ENCODE assay signal across 20 cellular contexts in genomic region chr1:219661464-219662092, GRCh38. TPM values are rescaled to one million over a fixed set of nuclear protein-coding genes. Genes with fewer than 3 reads are reported as not detected.
A peak's percentile ranks its signal among the peaks of the same experiment; 100 is the strongest.
DNase-seq lines count a peak whose midpoint lies in the region; ATAC-seq, FAIRE-seq and TF ChIP-seq lines count a peak whose summit lies in the region.
"Had no signal": no experiment of that assay in that cellular context is flagged by ENCODE, and none has a peak within 500 bp of the region (broad histone marks: within the 10 kb centered on the region; RNA-seq: fewer than 3 reads in every experiment).

No MANE protein-coding gene starts in this region.

- TF ChIP-seq POLR2A in HepG2 (IDR thresholded peaks at IDR 0.05; ENCODE audit: insufficient read depth in 1 of 2, low read depth in 2 of 2, low read length in 2 of 2) (no peak), right lobe of liver (IDR thresholded peaks at IDR 0.05) (no peak), H1 (IDR thresholded peaks at IDR 0.05; ENCODE audit: control extremely low read depth in 1 of 2, low read depth in 2 of 2, low read length in 2 of 2) (no peak), tibial nerve (IDR thresholded peaks at IDR 0.05) (no peak)

- peak; percentile 23 for DNase-seq in HepG2 (ENCODE audit: low spot score)
- no peak for DNase-seq in right lobe of liver
- DNase-seq in H1 (ENCODE audit: low read depth in 1 of 2, low spot score in 2 of 2) = no peak
- DNase-seq in tibial nerve (ENCODE audit: low spot score in 2 of 2) = no peak
- DNase-seq in 8988T = no peak
- DNase-seq in activated CD4-positive, alpha-beta T cell treated with anti-CD3 and anti-CD28 coated beads for 48 hours = no peak
- DNase-seq: activated CD4-positive, alpha-beta T cell treated with anti-CD3 and anti-CD28 coated beads for 4 hours; activated gamma-delta T cell treated with Interleukin-2 at 50 U/mL for 16 hours; NCI-H510A had no signal

- no peak overlapping the region for H3K4me2 ChIP-seq in HepG2 (ENCODE audit: low read depth, low read length)
- no peak overlapping the region; a peak in 1 of 4 replicates for H3K4me2 ChIP-seq in H1 (ENCODE audit: insufficient read depth in 1 of 2, low read depth in 2 of 2, low read length in 2 of 2)

- 6% methylated on average over 8 of the region's 8 CpGs for WGBS in HepG2 (ENCODE audit: low lambda C conversion rate)
- WGBS in right lobe of liver (ENCODE audit: insufficient coverage, low coverage, low lambda C conversion rate, missing lambda C conversion rate) = 93% methylated on average over 8 of the region's 8 CpGs
- WGBS in H1 (ENCODE audit: extremely low coverage in 1 of 2, insufficient coverage in 1 of 2, insufficient read length in 1 of 2, insufficient replicate concordance in 2 of 2, low coverage in 1 of 2, low lambda C conversion rate in 2 of 2, missing lambda C conversion rate in 1 of 2), 2 experiments = 89% methylated on average over 8 of the region's 8 CpGs; no CpG with 5 or more reads in 1 of the 2 experiments
- WGBS in tibial nerve, 2 donors = 53 to 58% methylated on average over 8 of the region's 8 CpGs

- H3K4me3 Mint-ChIP-seq in nephron = no peak overlapping the region
- H3K4me3 Mint-ChIP-seq: natural killer cell treated with Interleukin-12 subunit alpha and Interleukin-12 subunit beta and Interleukin-15 and Interleukin-18, amount 100 ng/mL, for 72 hours had no signal

- ATAC-seq in HepG2 (no peak; the same call in 2 of the 3 replicates), right lobe of liver (no peak)
- ATAC-seq in activated CD4-positive, CD25-positive, alpha-beta regulatory T cell treated with anti-CD3 and anti-CD28 coated beads, Interleukin-2, amount 50 U/mL, for 24 hours = no peak
- ATAC-seq: natural killer cell treated with Interleukin-12 subunit alpha and Interleukin-12 subunit beta and Interleukin-15 and Interleukin-18, amount 100 ng/mL, for 72 hours had no signal

- no peak overlapping the region for H2BK15ac ChIP-seq in H1 (ENCODE audit: low read length)

- no peak overlapping the region for H2AK5ac ChIP-seq in H1 (ENCODE audit: low read depth, low read length)

- no peak overlapping the region for H3K14ac ChIP-seq in H1 (ENCODE audit: insufficient read length)

- no peak overlapping the region for H4K91ac ChIP-seq in H1 (replicated peaks; ENCODE audit: insufficient read length, low read length)

- no peaks in the 10 kb centered on the region for H3K36me3 Mint-ChIP-seq in nephron (ENCODE audit: low read depth)
- H3K36me3 Mint-ChIP-seq: natural killer cell treated with Interleukin-12 subunit alpha and Interleukin-12 subunit beta and Interleukin-15 and Interleukin-18, amount 100 ng/mL, for 72 hours had no signal

- TF ChIP-seq RAD21 in HepG2 (CRISPR knock-in tag; IDR thresholded peaks at IDR 0.05) = no peak
- TF ChIP-seq RAD21 in H1 (IDR thresholded peaks at IDR 0.05 in 1 of 2, conservative IDR thresholded peaks at IDR 0.05 in 1 of 2; ENCODE audit: low read depth in 2 of 2, low read length in 2 of 2) = no peak

- no peak overlapping the region for H4K8ac ChIP-seq in H1 (ENCODE audit: extremely low read depth, insufficient read depth, low read length)

- no peaks in the 10 kb centered on the region for H3K9me3 Mint-ChIP-seq in nephron
- H3K9me3 Mint-ChIP-seq: natural killer cell treated with Interleukin-12 subunit alpha and Interleukin-12 subunit beta and Interleukin-15 and Interleukin-18, amount 100 ng/mL, for 72 hours; stimulated activated naive CD8-positive, alpha-beta T cell treated with anti-CD3 and anti-CD28 coated beads, Interleukin-15, amount 100 ng/mL, for 72 hours had no signal

- H3K79me2 ChIP-seq in HepG2 (ENCODE audit: insufficient read depth, low read length) = no peaks in the 10 kb centered on the region
- no peaks in the 10 kb centered on the region for H3K79me2 ChIP-seq in H1 (ENCODE audit: control insufficient read depth in 1 of 2, insufficient read depth in 2 of 2, low read length in 2 of 2)

- H2AFZ ChIP-seq in HepG2 (ENCODE audit: low read length) (no peak overlapping the region), H1 (ENCODE audit: low read length) (peak overlapping the region; percentile 33; the same call in 1 of the 2 replicates)

- no peak overlapping the region for H3K23ac ChIP-seq in H1 (ENCODE audit: insufficient read length)

- H3K4ac ChIP-seq in H1 (replicated peaks; ENCODE audit: insufficient read length, low read depth, low read length) = no peak overlapping the region

- H3K9me3 ChIP-seq in HepG2 (ENCODE audit: low read length) (no peaks in the 10 kb centered on the region), right lobe of liver (no peaks in the 10 kb centered on the region), H1 (ENCODE audit: insufficient read depth in 2 of 2, low read depth in 1 of 2, low read length in 1 of 2) (no peaks in the 10 kb centered on the region; a peak in 1 of 4 replicates), tibial nerve (no peaks in the 10 kb centered on the region)
- H3K9me3 ChIP-seq: gastroesophageal sphincter, SJSA1, uterus had no signal

- no peaks in the 10 kb centered on the region for H3K36me3 ChIP-seq in HepG2 (replicated peaks in 1 of 2; ENCODE audit: control insufficient read depth in 1 of 2, insufficient read depth in 2 of 2, low read length in 2 of 2)
- no peaks in the 10 kb centered on the region for H3K36me3 ChIP-seq in right lobe of liver
- H3K36me3 ChIP-seq in H1 (ENCODE audit: control insufficient read depth in 2 of 4, insufficient read depth in 4 of 4, low read length in 3 of 4) = no peaks in the 10 kb centered on the region
- H3K36me3 ChIP-seq in tibial nerve = no peaks in the 10 kb centered on the region
- H3K36me3 ChIP-seq: gastroesophageal sphincter, SJSA1, uterus had no signal

- intact Hi-C loops in HepG2 (cut with micrococcal nuclease; ENCODE audit: unreplicated experiment) (loop anchor here (10.0 kb wide), 1 partner anchor 153 kb away; no protein-coding TSS in a partner anchor), right lobe of liver (cut with DNase I) (no loop called here)

- H3K23me2 ChIP-seq in H1 (ENCODE audit: low read depth, low read length) = no peaks in the 10 kb centered on the region; the same call in 1 of the 2 replicates

- CTCF ChIA-PET in HepG2 (lab: Yijun Ruan, JAX; ENCODE audit: low intra/inter-chr PET ratio, low total read pairs) (no interaction called here), H1 (lab: Charles Lee; ENCODE audit: partially characterized antibody) (interaction anchor here (0.7 to 3.3 kb wide), 48 partner anchors 10 to 1333 kb away, joined by 3 to 28 read pairs (median 4); no protein-coding TSS in a partner anchor)

- H2BK20ac ChIP-seq in H1 (ENCODE audit: low read length) = no peak overlapping the region

- TF ChIP-seq EP300 in HepG2 (IDR thresholded peaks at IDR 0.05; ENCODE audit: low read depth in 2 of 2, low read length in 2 of 2) = no peak
- no peak for TF ChIP-seq EP300 in HepG2 (CRISPR knock-in tag; IDR thresholded peaks at IDR 0.05; ENCODE audit: borderline replicate concordance)
- TF ChIP-seq EP300 in H1 (IDR thresholded peaks at IDR 0.05; ENCODE audit: borderline replicate concordance in 1 of 2, low read depth in 2 of 2, low read length in 2 of 2) = no peak
- TF ChIP-seq EP300 in tibial nerve (IDR thresholded peaks at IDR 0.05) = no peak

- FAIRE-seq in HepG2 (lab: Jason Lieb, UNC) (no peak), H1 (lab: Jason Lieb, UNC) (no peak)
- FAIRE-seq: HTR-8/SVneo had no signal

- no peaks in the 10 kb centered on the region for H3K79me1 ChIP-seq in H1 (ENCODE audit: low read depth, low read length)

- TF ChIP-seq CTCF in HepG2 (CRISPR knock-in tag; IDR thresholded peaks at IDR 0.05) = no peak
- TF ChIP-seq CTCF in right lobe of liver (IDR thresholded peaks at IDR 0.05) = no peak
- no peak for TF ChIP-seq CTCF in H1 (IDR thresholded peaks at IDR 0.05; ENCODE audit: control extremely low read depth in 1 of 3, insufficient read depth in 1 of 3, low read depth in 1 of 3, low read length in 3 of 3)
- TF ChIP-seq CTCF in nephron (IDR thresholded peaks at IDR 0.05; ENCODE audit: unreplicated experiment in 3 of 3) = no peak
- TF ChIP-seq CTCF in tibial nerve (IDR thresholded peaks at IDR 0.05) = no peak

- peaks cover 58% of the 10 kb centered on the region for H3K4me1 Mint-ChIP-seq in nephron

- H4K20me1 ChIP-seq in HepG2 (ENCODE audit: insufficient read depth, low read length) = no peaks in the 10 kb centered on the region
- no peaks in the 10 kb centered on the region for H4K20me1 ChIP-seq in H1 (replicated peaks in 1 of 2; ENCODE audit: control insufficient read depth in 1 of 2, insufficient read depth in 2 of 2, low read length in 2 of 2)

- H3K4me3 ChIP-seq in HepG2 (replicated peaks in 1 of 3; ENCODE audit: insufficient read depth in 1 of 3, low read depth in 2 of 3, low read length in 3 of 3) (no peak overlapping the region), right lobe of liver (no peak overlapping the region), H1 (ENCODE audit: extremely low read depth in 1 of 4, insufficient read depth in 2 of 4, low read depth in 3 of 4, low read length in 4 of 4) (no peak overlapping the region), tibial nerve (peak overlapping the region in 1 of 4 donors; percentile 35)
- H3K4me3 ChIP-seq: lung, SJSA1, uterus had no signal

- H2BK120ac ChIP-seq in H1 (replicated peaks; ENCODE audit: low read depth, low read length) = no peak overlapping the region

- H3K18ac ChIP-seq in H1 (ENCODE audit: extremely low read depth, low read length) = no peak overlapping the region

- peak overlapping the region; percentile 76 to 95 (median 79) for H3K27ac Mint-ChIP-seq in nephron
- H3K27ac Mint-ChIP-seq: natural killer cell treated with Interleukin-12 subunit alpha and Interleukin-12 subunit beta and Interleukin-15 and Interleukin-18, amount 100 ng/mL, for 72 hours; stimulated activated naive CD8-positive, alpha-beta T cell treated with anti-CD3 and anti-CD28 coated beads, Interleukin-15, amount 100 ng/mL, for 72 hours had no signal

- POLR2A ChIA-PET in HepG2 (lab: Yijun Ruan, JAX) (no interaction called here), H1 (lab: Charles Lee; ENCODE audit: partially characterized antibody) (no interaction called here)

- in situ Hi-C loops in HepG2 (cut with HindIII; ENCODE audit: extremely low pct_ligation_motif_present, low pct_unique_long_range_greater_than_20kb) = no loop called here

- H3K27ac ChIP-seq in HepG2 (ENCODE audit: extremely low read length, insufficient read depth, low read length) = no peak overlapping the region
- H3K27ac ChIP-seq in right lobe of liver = no peak overlapping the region
- H3K27ac ChIP-seq in H1 (ENCODE audit: low read depth, low read length) = no peak overlapping the region
- peak overlapping the region in 3 of 4 donors; percentile 68 to 79 (median 75) for H3K27ac ChIP-seq in tibial nerve
- H3K27ac ChIP-seq: coronary artery, SJSA1, uterus had no signal

- H2BK12ac ChIP-seq in H1 (ENCODE audit: low read depth, low read length) = no peak overlapping the region

- H3K27me3 ChIP-seq in HepG2 (ENCODE audit: control insufficient read depth in 1 of 2, insufficient read depth in 2 of 2, low read length in 2 of 2) = no peaks in the 10 kb centered on the region
- H3K27me3 ChIP-seq in right lobe of liver = no peaks in the 10 kb centered on the region
- no peaks in the 10 kb centered on the region for H3K27me3 ChIP-seq in H1 (replicated peaks in 1 of 4; ENCODE audit: control insufficient read depth in 3 of 4, extremely low read depth in 1 of 4, insufficient read depth in 3 of 4, low read length in 3 of 4)
- no peaks in the 10 kb centered on the region for H3K27me3 ChIP-seq in tibial nerve
- H3K27me3 ChIP-seq: gastroesophageal sphincter, SJSA1, uterus had no signal

- no peaks in the 10 kb centered on the region for H3K27me3 Mint-ChIP-seq in nephron (ENCODE audit: low read depth)

- H3K56ac ChIP-seq in H1 (replicated peaks; ENCODE audit: insufficient read length, low read depth, low read length) = no peak overlapping the region

- H3K9ac ChIP-seq in HepG2 (ENCODE audit: insufficient read depth, low read depth, low read length) (no peak overlapping the region), H1 (replicated peaks in 1 of 4; ENCODE audit: extremely low read depth in 1 of 4, low read depth in 3 of 4, low read length in 3 of 4) (peak overlapping the region in 1 of 4 experiments; percentile 8; a peak in 1 of 7 replicates)

- no TSS peak for BruUV-seq in HepG2 (replicated peaks; lab: Mats Ljungman, UMichigan)

- H3K4me1 ChIP-seq in HepG2 (ENCODE audit: insufficient read depth, low read length) (peaks cover 21% of the 10 kb centered on the region), right lobe of liver (peaks cover 0 to 33% (median 11%) of the 10 kb centered on the region in 4 donors), H1 (replicated peaks in 1 of 4; ENCODE audit: control insufficient read depth in 3 of 4, insufficient read depth in 4 of 4, low read length in 3 of 4) (peaks cover 0 to 7% (median 3%) of the 10 kb centered on the region in 4 experiments; a peak in 5 of 7 replicates), tibial nerve (peaks cover 0 to 37% (median 11%) of the 10 kb centered on the region in 4 donors)
- H3K4me1 ChIP-seq: SJSA1, uterus had no signal

- no peak overlapping the region for H2BK5ac ChIP-seq in H1 (ENCODE audit: low read depth, low read length)

- no peak overlapping the region for H4K5ac ChIP-seq in H1 (ENCODE audit: insufficient read length, low read depth, low read length)

RNA-seq across cellular contexts. Expression of gene ZC3H11B, which starts 48.7 kb away (rescaled TPM):
- total RNA-seq in HepG2 (2016; rRNA removed; fragmentation: Illumina TruSeq; extraction: Trizol) (0.15 and 0.34 TPM in 2 replicates), right lobe of liver (under 1 TPM in 3 of 6 experiments, not detected in 3; 0.12 to 0.37 (median 0.23) TPM), tibial nerve (under 1 TPM in 2 of 4 donors, not detected in 2; 0.30 to 0.42 TPM)
- not detected in 2 replicates for total RNA-seq in HepG2 (2016; cell fraction: cytosol; rRNA removed; fragmentation: Illumina TruSeq; extraction: Trizol; ENCODE audit: low read depth)
- total RNA-seq in HepG2 (2016; cell fraction: insoluble cytoplasmic fraction; rRNA removed; fragmentation: Illumina TruSeq; extraction: Trizol) = 0.09 and 0.18 TPM in 2 replicates
- 0.07 TPM in 1 of 2 replicates, not detected in the other for total RNA-seq in HepG2 (2016; cell fraction: membrane; rRNA removed; fragmentation: Illumina TruSeq; extraction: Trizol)
- total RNA-seq in HepG2 (2016; cell fraction: nucleus; rRNA removed; fragmentation: Illumina TruSeq; extraction: Trizol) = 0.25 TPM in 1 of 2 replicates, not detected in the other
- polyA plus RNA-seq in HepG2 (2011; rRNA removed) (0.05 and 0.09 TPM in 2 replicates), H1 (2011; rRNA removed) (0.06 TPM in 1 of 2 replicates, not detected in the other)
- 0.05 TPM in 1 of 2 replicates, not detected in the other for polyA plus RNA-seq in HepG2 (2011; cell fraction: cytosol; rRNA removed)
- polyA plus RNA-seq in HepG2 (2011; cell fraction: nucleus; rRNA removed) = 0.09 and 0.11 TPM in 2 replicates
- 0.15 and 0.20 TPM in 2 replicates for polyA plus RNA-seq in HepG2 (2012)
- not detected in 2 replicates for polyA plus RNA-seq in HepG2 (2016; cell fraction: cytosol; fragmentation: Illumina TruSeq; extraction: Trizol; ENCODE audit: low read depth)
- polyA plus RNA-seq in HepG2 (2016; cell fraction: insoluble cytoplasmic fraction; fragmentation: Illumina TruSeq; extraction: Trizol; ENCODE audit: low read depth) = 0.10 TPM in 1 of 2 replicates, not detected in the other
- polyA plus RNA-seq in HepG2 (2016; cell fraction: membrane; fragmentation: Illumina TruSeq; extraction: Trizol; ENCODE audit: low read depth) = 0.07 TPM in 1 of 2 replicates, not detected in the other
- polyA plus RNA-seq in HepG2 (2016; cell fraction: nucleus; fragmentation: Illumina TruSeq; extraction: Trizol; ENCODE audit: insufficient read depth, low read depth) = 0.21 TPM in 1 of 2 replicates, not detected in the other
- not detected in 2 replicates for polyA minus RNA-seq in HepG2 (2011; rRNA and poly(A)+ RNA removed; ENCODE audit: low replicate concordance)
- polyA minus RNA-seq in HepG2 (2011; cell fraction: cytosol; rRNA and poly(A)+ RNA removed) = not detected in 2 replicates
- polyA minus RNA-seq in HepG2 (2011; cell fraction: nucleus; rRNA and poly(A)+ RNA removed) = 0.26 and 0.99 TPM in 2 replicates
- total RNA-seq in H1 (2021; fragmentation: NEBNext Ultra II Directional; extraction: Animal tissue kit (Norgen Biotek cat#: 25700)) = not detected in 2 replicates
- polyA plus RNA-seq in H1 (2011; cell fraction: cytosol; rRNA removed) = not detected
- polyA plus RNA-seq in H1 (2011; cell fraction: nucleus; rRNA removed) = 0.04 TPM
- 0.68 TPM in 1 of 4 replicates, not detected in the others for polyA plus RNA-seq in H1 (2012, experiment 1 of 2)
- not detected for polyA plus RNA-seq in H1 (2012, experiment 2 of 2)
- 0.06 TPM for polyA plus RNA-seq in H1 (2013, experiment 1 of 2)
- 0.04 TPM for polyA plus RNA-seq in H1 (2013, experiment 2 of 2)
- 0.06 and 0.10 TPM in 2 replicates for polyA minus RNA-seq in H1 (2011; rRNA and poly(A)+ RNA removed)
- polyA minus RNA-seq in H1 (2011; cell fraction: cytosol; rRNA and poly(A)+ RNA removed) = not detected
- polyA minus RNA-seq in H1 (2011; cell fraction: nucleus; rRNA and poly(A)+ RNA removed) = not detected
- total RNA-seq: epithelial cell of proximal tubule; gastroesophageal sphincter; natural killer cell treated with Interleukin-12 subunit alpha and Interleukin-12 subunit beta and Interleukin-15 and Interleukin-18, amount 100 ng/mL, for 72 hours; SJSA1 had no signal

Comparison
In these comparisons a context has a peak if more than half of its experiments do, and no peak if none do; other contexts are left out.
1. H3K27ac ChIP-seq: peak in tibial nerve (3 of 4); none in HepG2 (single experiment), right lobe of liver (0 of 3) and H1 (single experiment).